Comparison of ENCODE assay signal across 14 cellular contexts in the genomic region with DNA sequence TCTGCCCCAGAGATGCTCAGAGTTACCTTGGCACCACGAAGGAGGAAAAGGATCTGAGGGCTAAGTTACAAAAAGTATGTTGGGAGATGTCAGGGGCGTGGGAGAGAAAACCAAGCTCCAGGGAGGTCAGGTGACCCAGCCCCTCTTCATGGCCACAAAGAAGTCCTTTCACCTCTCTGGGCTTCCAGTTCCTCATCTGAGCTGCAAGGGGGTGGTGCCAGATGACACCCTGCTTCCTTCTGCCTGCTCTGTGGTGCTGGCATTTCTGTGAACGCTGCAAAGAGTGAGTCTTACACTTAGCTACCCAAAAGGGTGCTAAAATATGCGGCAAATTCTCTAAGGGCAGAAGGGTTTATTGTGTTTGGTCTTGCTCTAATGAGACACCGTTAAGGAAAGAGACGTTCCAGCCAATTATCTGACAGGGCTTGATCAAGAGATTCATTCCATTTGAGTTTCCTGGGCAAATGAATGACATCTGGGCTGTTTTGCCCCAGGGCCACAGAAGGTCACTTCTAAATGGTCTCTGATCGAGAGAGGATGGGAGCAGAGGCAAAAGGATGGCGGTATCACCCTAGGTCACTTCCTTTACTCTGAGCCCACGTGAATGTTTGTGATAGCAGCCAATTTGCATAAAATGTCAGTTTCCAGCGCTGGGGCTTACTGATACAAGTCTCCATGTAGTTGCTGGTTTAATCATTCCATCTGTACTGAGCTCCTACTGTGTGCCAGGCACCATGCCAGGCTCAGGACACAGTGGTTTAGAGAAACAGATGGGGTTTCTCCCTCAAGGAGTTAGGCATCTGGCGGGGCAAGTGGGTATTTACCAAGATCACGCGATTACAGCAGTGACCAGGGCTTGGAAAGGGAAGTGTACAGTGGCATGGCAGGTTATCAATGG.
DNase-seq lines count a peak whose midpoint lies in the region; ATAC-seq, FAIRE-seq and TF ChIP-seq lines count a peak whose summit lies in the region.
"Had no signal": no experiment of that assay in that cellular context is flagged by ENCODE, and none has a peak within 500 bp of the region (broad histone marks: within the 10 kb centered on the region; RNA-seq: fewer than 3 reads in every experiment).

No MANE protein-coding gene starts in this region.

- DNase-seq in CMK (ENCODE audit: low read depth) (peak; percentile 78), M059J (ENCODE audit: low read depth) (peak; percentile 24), astrocyte (ENCODE audit: low read depth) (no peak), midbrain (lab: John Stamatoyannopoulos, UW) (peak; percentile 16), activated gamma-delta T cell treated with Interleukin-2 at 50 U/mL for 16 hours (no peak), HT-29 (ENCODE audit: low spot score) (no peak), T-helper 2 cell (no peak)
- DNase-seq: activated CD4-positive, alpha-beta T cell treated with anti-CD3 and anti-CD28 coated beads for 1 hour; activated T-cell treated with anti-CD3 and anti-CD28 coated beads, Interleukin-2, amount 50 U/mL, for 4 hours; aorta; NCI-H510A treated with DMSO at 0.1 percent for 48 hours had no signal

- no peak overlapping the region for H3K4me3 Mint-ChIP-seq in astrocyte (ENCODE audit: unreplicated experiment)
- H3K4me3 Mint-ChIP-seq: activated T-cell treated with anti-CD3 and anti-CD28 coated beads, Interleukin-2, amount 50 U/mL, for 4 hours had no signal

- H3K4me3 ChIP-seq in astrocyte (ENCODE audit: insufficient read depth, low read depth, low read length) = no peak overlapping the region
- H3K4me3 ChIP-seq: MG63, SJSA1 had no signal

- H3K36me3 Mint-ChIP-seq in astrocyte (ENCODE audit: low read depth, unreplicated experiment) = peaks cover 20% of the 10 kb centered on the region

- H3K79me2 ChIP-seq in astrocyte (ENCODE audit: insufficient read depth, low read length) = no peaks in the 10 kb centered on the region

- H2AFZ ChIP-seq in astrocyte (ENCODE audit: low read depth, low read length) = no peak overlapping the region

- peaks cover 33% of the 10 kb centered on the region for H3K4me1 ChIP-seq in astrocyte (ENCODE audit: insufficient read depth, low read length)

- peak overlapping the region; percentile 30 for H3K4me2 ChIP-seq in astrocyte (ENCODE audit: low read length)

- peak overlapping the region; percentile 35 for H3K27ac Mint-ChIP-seq in astrocyte (ENCODE audit: unreplicated experiment)

- no peak for FAIRE-seq in astrocyte (lab: Jason Lieb, UNC)

- H3K27me3 ChIP-seq in astrocyte (ENCODE audit: insufficient read depth, low read length) = no peaks in the 10 kb centered on the region
- H3K27me3 ChIP-seq: MG63, SJSA1 had no signal

- H3K9me3 ChIP-seq in astrocyte (ENCODE audit: insufficient read depth, low read depth, low read length) = peaks cover 7% of the 10 kb centered on the region
- H3K9me3 ChIP-seq: SJSA1 had no signal

- no peaks in the 10 kb centered on the region for H4K20me1 ChIP-seq in astrocyte (ENCODE audit: insufficient read depth, low read length)

- H3K27me3 Mint-ChIP-seq in astrocyte (ENCODE audit: low read depth, unreplicated experiment) = no peaks in the 10 kb centered on the region

- no peaks in the 10 kb centered on the region for H3K36me3 ChIP-seq in astrocyte (ENCODE audit: insufficient read depth, low read length)

- H3K4me1 Mint-ChIP-seq in astrocyte (ENCODE audit: low read depth, unreplicated experiment) = peaks cover 16% of the 10 kb centered on the region

- H3K9me3 Mint-ChIP-seq in astrocyte (ENCODE audit: unreplicated experiment) = peaks cover 7% of the 10 kb centered on the region
- H3K9me3 Mint-ChIP-seq: activated T-cell treated with anti-CD3 and anti-CD28 coated beads, Interleukin-2, amount 50 U/mL, for 4 hours had no signal

- TF ChIP-seq CTCF in astrocyte (IDR thresholded peaks at IDR 0.05; ENCODE audit: insufficient read depth, low read depth, low read length) = no peak

- H3K9ac ChIP-seq in astrocyte (ENCODE audit: low read length) = no peak overlapping the region

- no peak for ATAC-seq in HG02798 (IDR thresholded peaks at IDR 0.05; ENCODE audit: poor library complexity, unreplicated experiment)
- ATAC-seq: activated T-cell treated with anti-CD3 and anti-CD28 coated beads, Interleukin-2, amount 50 U/mL, for 4 hours had no signal

- peak overlapping the region; percentile 8 for H3K27ac ChIP-seq in astrocyte (ENCODE audit: low read depth, low read length)
- H3K27ac ChIP-seq: SJSA1 had no signal

Comparison
In these comparisons a context has a peak if more than half of its experiments do, and no peak if none do; other contexts are left out.
1. DNase-seq: peak in CMK (single experiment), M059J (single experiment) and midbrain (single experiment); none in astrocyte (single experiment), activated gamma-delta T cell treated with Interleukin-2 at 50 U/mL for 16 hours (single experiment), HT-29 (single experiment) and T-helper 2 cell (0 of 5).